Comparison of ENCODE assay signal across 16 cellular contexts in genomic region chr22:48511211-48511610, GRCh38.
A peak's percentile ranks its signal among the peaks of the same experiment; 100 is the strongest.
DNase-seq lines count a peak whose midpoint lies in the region; ATAC-seq lines count a peak whose summit lies in the region.
"Had no signal": no experiment of that assay in that cellular context is flagged by ENCODE, and none has a peak within 500 bp of the region (broad histone marks: within the 10 kb centered on the region; RNA-seq: fewer than 3 reads in every experiment).

No MANE protein-coding gene starts in this region.

- intact Hi-C loops in head of caudate nucleus (cut with DNase I): no loop called here

- no peak overlapping the region for H3K27ac ChIP-seq in caudate nucleus (ENCODE audit: low read depth, low read length)

- no peak for ATAC-seq in HG03565 (IDR thresholded peaks at IDR 0.05; ENCODE audit: unreplicated experiment)
- no peak for ATAC-seq in HG02759 (IDR thresholded peaks at IDR 0.05; ENCODE audit: unreplicated experiment)
- ATAC-seq in HG02623 (IDR thresholded peaks at IDR 0.05; ENCODE audit: unreplicated experiment): no peak
- ATAC-seq: CD8-positive, alpha-beta T cell; HCT116 had no signal

- DNase-seq in caudate nucleus (lab: John Stamatoyannopoulos, UW): peak in 36 of 61 donors; percentile 5 to 82 (median 47)
- peak; percentile 40 to 92 (median 72) for DNase-seq in head of caudate nucleus
- DNase-seq in left kidney (ENCODE audit: low read depth, low spot score): peak; percentile 20
- no peak for DNase-seq in NCI-H187 (lab: John Stamatoyannopoulos, UW)
- DNase-seq: C1 segment of cervical spinal cord; CD8-positive, alpha-beta T cell; DMS 273 treated with DMSO at 0.1 percent for 48 hours; DMS79; EL; GF-D8; GOT3; H7 had no signal

Comparison
In these comparisons a context has a peak if more than half of its experiments do, and no peak if none do; other contexts are left out.
1. DNase-seq: peak in caudate nucleus (36 of 61), head of caudate nucleus (42 of 42) and left kidney (single experiment); none in NCI-H187 (0 of 2).